ENCODE assay signal across 1 cellular context in genomic region chr17:27575100-27575911, GRCh38.
A peak's percentile ranks its signal among the peaks of the same experiment; 100 is the strongest.
TF ChIP-seq lines count a peak whose summit lies in the region.

No MANE protein-coding gene starts in this region.

TF ChIP-seq in K562, 482 proteins besides CTCF, POLR2A, EP300 and RAD21 (continued from another document and continues in another):
- no peak for TF ChIP-seq FOXJ3 (CRISPR knock-in tag; IDR thresholded peaks at IDR 0.05)
- no peak for TF ChIP-seq CHCHD3 (CRISPR knock-in tag; IDR thresholded peaks at IDR 0.05)
- TF ChIP-seq FOXK2 (conservative IDR thresholded peaks at IDR 0.05 in 1 of 2, IDR thresholded peaks at IDR 0.05 in 1 of 2; ENCODE audit: low read depth in 2 of 2): no peak
- TF ChIP-seq MAFG (tag; conservative IDR thresholded peaks at IDR 0.05): no peak; the same call in 1 of the 2 replicates
- no peak for TF ChIP-seq PHF8 (IDR thresholded peaks at IDR 0.05; ENCODE audit: borderline replicate concordance, low read length)
- no peak for TF ChIP-seq BDP1 (IDR thresholded peaks at IDR 0.05; ENCODE audit: insufficient read depth, insufficient read length)
- peak; percentile 77 for TF ChIP-seq ZFP1 (CRISPR knock-in tag; IDR thresholded peaks at IDR 0.05)
- no peak for TF ChIP-seq ZNF507 (tag; conservative IDR thresholded peaks at IDR 0.05)
- TF ChIP-seq ERF (CRISPR knock-in tag; IDR thresholded peaks at IDR 0.05): peak; percentile 96
- no peak for TF ChIP-seq USF2 (CRISPR knock-in tag; IDR thresholded peaks at IDR 0.05)
- TF ChIP-seq CBX5 (IDR thresholded peaks at IDR 0.05; ENCODE audit: borderline replicate concordance, low read depth): no peak
- no peak for TF ChIP-seq SIRT6 (IDR thresholded peaks at IDR 0.05; ENCODE audit: low read depth, low read length)
- no peak for TF ChIP-seq TCF7L2 (IDR thresholded peaks at IDR 0.05; ENCODE audit: low read depth, low read length)
- TF ChIP-seq PRPF4 (IDR thresholded peaks at IDR 0.05; ENCODE audit: insufficient read depth, low read depth, low read length, poor library complexity, severe bottlenecking): no peak
- no peak for TF ChIP-seq HNRNPUL1 (IDR thresholded peaks at IDR 0.05; ENCODE audit: low read length)
- TF ChIP-seq CTBP1 (IDR thresholded peaks at IDR 0.05; ENCODE audit: borderline replicate concordance): no peak
- peak; percentile 96 for TF ChIP-seq TSHZ1 (CRISPR knock-in tag; IDR thresholded peaks at IDR 0.05)
- TF ChIP-seq BRCA1 (IDR thresholded peaks at IDR 0.05): no peak
- TF ChIP-seq BRCA1 (CRISPR knock-in tag; IDR thresholded peaks at IDR 0.05): no peak
- TF ChIP-seq TEAD2 (tag; IDR thresholded peaks at IDR 0.05): peak; percentile 93
- TF ChIP-seq ELK3 (CRISPR knock-in tag; IDR thresholded peaks at IDR 0.05): peak; percentile 86; the same call in 1 of the 2 replicates
- no peak for TF ChIP-seq HNRNPK (IDR thresholded peaks at IDR 0.05; ENCODE audit: low read depth, low read length, poor library complexity, severe bottlenecking)
- TF ChIP-seq HNRNPH1 (optimal IDR thresholded peaks at IDR 0.05; ENCODE audit: low read depth, low read length): no peak
- no peak for TF ChIP-seq ATF6 (CRISPR knock-in tag; IDR thresholded peaks at IDR 0.05)
- peak; percentile 42; the same call in 1 of the 2 replicates for TF ChIP-seq SUPT5H (IDR thresholded peaks at IDR 0.05)
- TF ChIP-seq BCLAF1 (IDR thresholded peaks at IDR 0.05; ENCODE audit: borderline replicate concordance in 1 of 2, control insufficient read depth in 1 of 2, low read depth in 2 of 2, low read length in 1 of 2): no peak
- peak; percentile 76 for TF ChIP-seq GMEB1 (CRISPR knock-in tag; IDR thresholded peaks at IDR 0.05)
- no peak for TF ChIP-seq GATA2 (CRISPR knock-in tag; IDR thresholded peaks at IDR 0.05)
- no peak for TF ChIP-seq ZNF277 (CRISPR knock-in tag; IDR thresholded peaks at IDR 0.05; ENCODE audit: borderline replicate concordance)
- TF ChIP-seq IRF1 (CRISPR knock-in tag; IDR thresholded peaks at IDR 0.05; ENCODE audit: borderline replicate concordance): no peak
- no peak for TF ChIP-seq XRCC3 (IDR thresholded peaks at IDR 0.05)
- TF ChIP-seq EZH2 (IDR thresholded peaks at IDR 0.05; ENCODE audit: borderline replicate concordance, low read depth, low read length): no peak
- TF ChIP-seq NUFIP1 (IDR thresholded peaks at IDR 0.05; ENCODE audit: partially characterized antibody): peak; percentile 20
- peak; percentile 71 for TF ChIP-seq NFE2L1 (tag; IDR thresholded peaks at IDR 0.05; ENCODE audit: borderline replicate concordance, low read depth)
- TF ChIP-seq CCAR2 (IDR thresholded peaks at IDR 0.05; ENCODE audit: low read depth, low read length): no peak
- TF ChIP-seq ZNF3 (CRISPR knock-in tag; IDR thresholded peaks at IDR 0.05): no peak
- TF ChIP-seq PBX2 (CRISPR knock-in tag; IDR thresholded peaks at IDR 0.05; ENCODE audit: low read depth): no peak
- TF ChIP-seq PBX2 (tag; conservative IDR thresholded peaks at IDR 0.05; ENCODE audit: low read depth): peak; percentile 70
- TF ChIP-seq SAFB2 (IDR thresholded peaks at IDR 0.05; ENCODE audit: borderline replicate concordance, low read depth, low read length, severe bottlenecking): no peak
